In genomic region chr21:41879190-41879998, GRCh38 we compare ENCODE assay signal across 1 cellular context.
A peak's percentile ranks its signal among the peaks of the same experiment; 100 is the strongest.
TF ChIP-seq lines count a peak whose summit lies in the region.

TSS of gene PRDM15 (minus strand) at chr21:41879344. CDS start at chr21:41860363, 18,981 bp downstream.

TF ChIP-seq in K562, 482 proteins besides CTCF, POLR2A, EP300 and RAD21 (continued from another document and continues in another):
- TF ChIP-seq PBX2 (CRISPR knock-in tag; IDR thresholded peaks at IDR 0.05; ENCODE audit: low read depth) = no peak
- no peak for TF ChIP-seq PBX2 (tag; conservative IDR thresholded peaks at IDR 0.05; ENCODE audit: low read depth)
- TF ChIP-seq ZNF668 (CRISPR knock-in tag; IDR thresholded peaks at IDR 0.05) = no peak
- no peak for TF ChIP-seq DNMT1 (IDR thresholded peaks at IDR 0.05)
- TF ChIP-seq HNRNPK (IDR thresholded peaks at IDR 0.05; ENCODE audit: low read depth, low read length, poor library complexity, severe bottlenecking) = no peak
- peak; percentile 19; the same call in 1 of the 2 replicates for TF ChIP-seq ZBTB34 (CRISPR knock-in tag; IDR thresholded peaks at IDR 0.05)
- peak; percentile 92 for TF ChIP-seq GATAD2B (IDR thresholded peaks at IDR 0.05; ENCODE audit: borderline replicate concordance)
- no peak for TF ChIP-seq ZNF280A (IDR thresholded peaks at IDR 0.05; ENCODE audit: low read depth, partially characterized antibody)
- TF ChIP-seq HNRNPLL (IDR thresholded peaks at IDR 0.05; ENCODE audit: low read depth, low read length, poor library complexity, severe bottlenecking) = peak; percentile 91
- TF ChIP-seq EP400 (IDR thresholded peaks at IDR 0.05) = peak; percentile 93
- no peak; the same call in none of the 2 replicates for TF ChIP-seq POLR2AphosphoS5 (IDR thresholded peaks at IDR 0.05; ENCODE audit: control insufficient read depth, insufficient read depth, low read depth, low read length)
- TF ChIP-seq MYC (IDR thresholded peaks at IDR 0.05; ENCODE audit: low read depth, low read length) = peak; percentile 95
- peak; percentile 98 for TF ChIP-seq MYC (CRISPR knock-in tag; IDR thresholded peaks at IDR 0.05; ENCODE audit: borderline replicate concordance, low read depth)
- 0 out of 4 replicates have a peak, but pooled peaks of 1 of the 2 experiments have one; percentile 14 for TF ChIP-seq ZNF639 (CRISPR knock-in tag; conservative IDR thresholded peaks at IDR 0.05 in 1 of 2, IDR thresholded peaks at IDR 0.05 in 1 of 2)
- TF ChIP-seq ZNF780A (CRISPR knock-in tag; IDR thresholded peaks at IDR 0.05) = no peak
- TF ChIP-seq ZBTB40 (IDR thresholded peaks at IDR 0.05) = peak; percentile 36; the same call in 1 of the 2 replicates
- TF ChIP-seq ZBTB40 (CRISPR knock-in tag; IDR thresholded peaks at IDR 0.05) = no peak
- no peak for TF ChIP-seq IRF9 (tag; IDR thresholded peaks at IDR 0.05)
- 0 out of 2 replicates have a peak, but pooled peaks have one; percentile 8 for TF ChIP-seq SMAD3 (CRISPR knock-in tag; conservative IDR thresholded peaks at IDR 0.05)
- peak; percentile 79 for TF ChIP-seq HMGN3 (IDR thresholded peaks at IDR 0.05; ENCODE audit: borderline replicate concordance, extremely low read depth, insufficient read length, low read depth, low read length)
- no peak for TF ChIP-seq TCF7 (IDR thresholded peaks at IDR 0.05; ENCODE audit: borderline replicate concordance)
- peak; percentile 65; the same call in 1 of the 2 replicates for TF ChIP-seq FOXP1 (CRISPR knock-in tag; IDR thresholded peaks at IDR 0.05)
- TF ChIP-seq MAFF (IDR thresholded peaks at IDR 0.05; ENCODE audit: low read length) = no peak
- no peak for TF ChIP-seq POLR3G (IDR thresholded peaks at IDR 0.05; ENCODE audit: extremely low read depth, insufficient read length, insufficient replicate concordance)
- no peak for TF ChIP-seq PHB2 (IDR thresholded peaks at IDR 0.05; ENCODE audit: low read depth)
- no peak for TF ChIP-seq SPI1 (IDR thresholded peaks at IDR 0.05; ENCODE audit: borderline replicate concordance, low read depth, low read length)
- no peak for TF ChIP-seq TOE1 (IDR thresholded peaks at IDR 0.05; ENCODE audit: borderline replicate concordance)
- no peak for TF ChIP-seq TOE1 (CRISPR knock-in tag; IDR thresholded peaks at IDR 0.05; ENCODE audit: borderline replicate concordance, low read depth)
- TF ChIP-seq BRD4 (IDR thresholded peaks at IDR 0.05) = peak; percentile 98
- TF ChIP-seq HNRNPL (IDR thresholded peaks at IDR 0.05; ENCODE audit: low read depth, low read length) = peak; percentile 32; the same call in 1 of the 2 replicates
- TF ChIP-seq POLR2B (IDR thresholded peaks at IDR 0.05; ENCODE audit: low read depth, partially characterized antibody) = peak; percentile 43
- no peak for TF ChIP-seq PRDM10 (IDR thresholded peaks at IDR 0.05; ENCODE audit: partially characterized antibody)
- TF ChIP-seq FOXK1 (CRISPR knock-in tag; IDR thresholded peaks at IDR 0.05; ENCODE audit: borderline replicate concordance) = 0 out of 2 replicates have a peak, but pooled peaks have one; percentile 50
- TF ChIP-seq GTF2A2 (tag; IDR thresholded peaks at IDR 0.05) = no peak
- TF ChIP-seq CXXC5 (CRISPR knock-in tag; IDR thresholded peaks at IDR 0.05) = peak; percentile 83
- TF ChIP-seq ZFP91 (CRISPR knock-in tag; IDR thresholded peaks at IDR 0.05) = no peak
